Comparison of ENCODE assay signal across 1 cellular context in genomic region chr7:2044883-2045471, GRCh38.
TF ChIP-seq lines count a peak whose summit lies in the region.

No MANE protein-coding gene starts in this region.

TF ChIP-seq in H1, 55 proteins besides CTCF, POLR2A, EP300 and RAD21:
- TF ChIP-seq KDM5A (IDR thresholded peaks at IDR 0.05; ENCODE audit: low read length) (no peak), TAF1 (IDR thresholded peaks at IDR 0.05; ENCODE audit: low read depth, low read length) (no peak), ASH2L (IDR thresholded peaks at IDR 0.05; ENCODE audit: low read length) (no peak), MAX (IDR thresholded peaks at IDR 0.05) (no peak), NANOG (IDR thresholded peaks at IDR 0.05; ENCODE audit: insufficient read depth, low read depth, low read length, poor library complexity, severe bottlenecking) (no peak), SP1 (IDR thresholded peaks at IDR 0.05; ENCODE audit: low read depth, low read length) (no peak)
